In the genomic region with DNA sequence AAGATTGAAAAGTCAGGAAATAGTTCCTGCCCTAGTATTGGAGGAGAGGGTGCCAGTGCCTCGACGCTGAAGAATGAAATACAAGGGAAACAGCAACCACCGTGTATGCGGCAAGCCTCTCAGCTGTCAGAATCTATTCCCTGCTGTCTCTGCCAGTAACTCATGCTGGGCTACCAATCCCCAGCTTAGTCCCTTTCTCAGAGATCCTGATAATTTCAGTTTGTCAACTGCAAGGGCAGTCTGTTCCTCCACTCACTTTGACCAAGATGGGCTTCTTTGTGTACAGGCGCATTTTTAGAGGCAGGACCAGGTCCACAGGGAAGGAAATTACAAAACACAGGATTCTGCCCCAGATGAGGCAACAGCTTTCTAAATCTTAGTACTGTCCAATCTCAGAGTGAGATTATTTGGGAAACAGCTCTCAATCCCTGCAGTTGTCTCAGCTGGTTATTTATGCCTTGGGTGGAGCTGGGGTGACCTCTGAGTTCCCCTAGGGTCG, we compare ENCODE assay signal across 9 cellular contexts. TPM values are rescaled to one million over a fixed set of nuclear protein-coding genes. Genes with fewer than 3 reads are reported as not detected.
DNase-seq lines count a peak whose midpoint lies in the region; ATAC-seq and TF ChIP-seq lines count a peak whose summit lies in the region.
"Had no signal": no experiment of that assay in that cellular context is flagged by ENCODE, and none has a peak within 500 bp of the region (broad histone marks: within the 10 kb centered on the region; RNA-seq: fewer than 3 reads in every experiment).

No MANE protein-coding gene starts in this region.

- H2AFZ ChIP-seq in IMR-90 (replicated peaks; ENCODE audit: low read length, poor library complexity), result no peak overlapping the region

- H3K4ac ChIP-seq in IMR-90 (ENCODE audit: low read depth, low read length), result peak overlapping the region; percentile 62

- peak overlapping the region; percentile 27; the same call in 1 of the 2 replicates for H2BK120ac ChIP-seq in IMR-90 (ENCODE audit: low read depth, low read length)

- TF ChIP-seq RAD21 in IMR-90 (IDR thresholded peaks at IDR 0.05; ENCODE audit: low read length), result no peak

- H2BK5ac ChIP-seq in IMR-90 (ENCODE audit: low read depth, low read length, poor library complexity, severe bottlenecking), result peak overlapping the region; percentile 25

- H3K27me3 ChIP-seq in BJ (ENCODE audit: control insufficient read depth, insufficient read depth, low read length), result no peaks in the 10 kb centered on the region
- no peaks in the 10 kb centered on the region for H3K27me3 ChIP-seq in IMR-90 (ENCODE audit: control insufficient read depth, insufficient read depth, low read length)
- H3K27me3 ChIP-seq: testis had no signal

- H3K36me3 Mint-ChIP-seq in naive B cell, result no peaks in the 10 kb centered on the region

- H2BK15ac ChIP-seq in IMR-90 (ENCODE audit: low read depth, low read length), result peak overlapping the region; percentile 65; the same call in 1 of the 3 replicates

- H3K79me1 ChIP-seq in IMR-90 (ENCODE audit: low read depth in 1 of 2, low read length in 2 of 2), result peaks cover 30 to 78% of the 10 kb centered on the region in 2 experiments

- peak overlapping the region in 4 of 6 donors; percentile 21 to 67 (median 56) for H3K27ac Mint-ChIP-seq in naive B cell

- intact Hi-C loops in IMR-90 (cut with micrococcal nuclease), result no loop called here

- H4K8ac ChIP-seq in IMR-90 (ENCODE audit: low read depth in 2 of 2, low read length in 2 of 2), result peak overlapping the region; percentile 8 to 86; a peak in 2 of 4 replicates

- peak overlapping the region; percentile 89 for H2AK5ac ChIP-seq in IMR-90 (ENCODE audit: low read depth, low read length)

- no peak for TF ChIP-seq POLR2A in IMR-90 (IDR thresholded peaks at IDR 0.05; ENCODE audit: low read depth, low read length)

- H3K56ac ChIP-seq in IMR-90 (ENCODE audit: extremely low read depth, insufficient read depth, low read length), result no peak overlapping the region

- no peaks in the 10 kb centered on the region for H3K9me3 ChIP-seq in IMR-90 (ENCODE audit: control insufficient read depth, insufficient read depth, low read length)
- H3K9me3 ChIP-seq: testis had no signal

- CTCF ChIA-PET in BJ (lab: Yijun Ruan, JAX) (interaction anchor here (1.1 to 2.7 kb wide), 5 partner anchors 9 to 329 kb away, joined by 3 to 12 read pairs (median 6); a partner anchor contains a TSS), IMR-90 (lab: Yijun Ruan, JAX) (interaction anchor here (1.2 kb wide), 1 partner anchor 29 kb away, joined by 3 read pairs; a partner anchor contains a TSS)

- BruUV-seq in IMR-90 (replicated peaks; lab: Mats Ljungman, UMichigan), result no TSS peak

- peak overlapping the region; percentile 0; the same call in 1 of the 2 replicates for H4K5ac ChIP-seq in IMR-90 (ENCODE audit: low read depth, low read length)

- dilution Hi-C loops in IMR-90 (cut with HindIII; ENCODE audit: low sequenced_read_pairs, unreplicated experiment), result no loop called here

- H3K9me3 Mint-ChIP-seq in naive B cell, result no peaks in the 10 kb centered on the region

- in situ Hi-C loops in IMR-90 (cut with MboI; ENCODE audit: low sequenced_read_pairs), result no loop called here

- no peak overlapping the region for H3K18ac ChIP-seq in IMR-90 (ENCODE audit: low read depth, low read length)

- peak overlapping the region; percentile 4; the same call in 1 of the 2 replicates for H3K9ac ChIP-seq in IMR-90 (ENCODE audit: low read depth, low read length)

- no peak overlapping the region for H2AK9ac ChIP-seq in IMR-90 (replicated peaks; ENCODE audit: low read depth, low read length, poor library complexity)

- 100% methylated on average over 1 of the region's 6 CpGs; no CpG with 5 or more reads in 1 of the 2 experiments for WGBS in IMR-90 (ENCODE audit: extremely low coverage in 2 of 2, insufficient read length in 1 of 2), 2 experiments

- H4K20me1 ChIP-seq in IMR-90 (ENCODE audit: insufficient read depth, low read length), result peaks cover 34% of the 10 kb centered on the region; the same call in 1 of the 2 replicates

- TF ChIP-seq CTCF in BJ (IDR thresholded peaks at IDR 0.05; ENCODE audit: insufficient read depth, low read depth, low read length), result no peak
- no peak for TF ChIP-seq CTCF in IMR-90 (conservative IDR thresholded peaks at IDR 0.05; ENCODE audit: low read depth, low read length)

- DNase-seq in BJ (ENCODE audit: low read depth) (no peak), IMR-90 (no peak), caudate nucleus (lab: John Stamatoyannopoulos, UW) (peak in 1 of 61 donors; percentile 12), naive B cell (no peak), retina (no peak), cerebellar cortex (ENCODE audit: low spot score) (no peak)
- DNase-seq: testis had no signal

- no peak for ATAC-seq in IMR-90 (ENCODE audit: low read depth)
- ATAC-seq in naive B cell (ENCODE audit: low read depth in 2 of 2), result no peak
- ATAC-seq in GM19324 (IDR thresholded peaks at IDR 0.05; ENCODE audit: low FRiP score, unreplicated experiment), result no peak
- ATAC-seq in HG03460 (IDR thresholded peaks at IDR 0.05; ENCODE audit: unreplicated experiment), result no peak

- peak overlapping the region; percentile 40 for H3K23ac ChIP-seq in IMR-90 (ENCODE audit: low read depth, low read length)

- POLR2A ChIA-PET in BJ (lab: Charles Lee), result interaction anchor here (0.7 kb wide), 1 partner anchor 329 kb away, joined by 3 read pairs; no protein-coding TSS in a partner anchor
- POLR2A ChIA-PET in IMR-90 (lab: Charles Lee; ENCODE audit: unreplicated experiment), result no interaction called here

- H3K4me1 ChIP-seq in IMR-90 (ENCODE audit: control insufficient read depth, insufficient read depth, low read length), result peaks cover 8% of the 10 kb centered on the region; the same call in 1 of the 2 replicates

- peak overlapping the region; percentile 88 for H3K14ac ChIP-seq in IMR-90 (replicated peaks; ENCODE audit: low read depth, low read length)

- H4K91ac ChIP-seq in IMR-90 (ENCODE audit: insufficient read depth, low read depth, low read length), result no peak overlapping the region

- H3K9me1 ChIP-seq in IMR-90 (ENCODE audit: insufficient read depth, low read length), result 0 out of 2 replicates have a peak, but pooled peaks cover 8% of the 10 kb centered on the region

- peak overlapping the region in 7 of 8 donors; percentile 6 to 99 (median 51) for H3K4me3 Mint-ChIP-seq in naive B cell

- H3K36me3 ChIP-seq in BJ (ENCODE audit: control insufficient read depth, insufficient read depth, low read length) (peaks cover 6% of the 10 kb centered on the region; the same call in 1 of the 2 replicates), IMR-90 (ENCODE audit: control insufficient read depth, insufficient read depth, low read length) (peaks cover 7% of the 10 kb centered on the region)

- H3K4me3 ChIP-seq in BJ (ENCODE audit: low read depth, low read length), result peak overlapping the region; percentile 51
- peak overlapping the region; percentile 58 for H3K4me3 ChIP-seq in IMR-90 (ENCODE audit: insufficient read depth, low read depth, low read length)

- H3K27me3 Mint-ChIP-seq in naive B cell, result no peaks in the 10 kb centered on the region

- H3K27ac ChIP-seq in IMR-90 (ENCODE audit: insufficient read depth, low read length), result peak overlapping the region; percentile 31; the same call in 1 of the 2 replicates
- peak overlapping the region; percentile 36 for H3K27ac ChIP-seq in caudate nucleus (ENCODE audit: low read depth, low read length)

- peak overlapping the region; percentile 11; the same call in 1 of the 2 replicates for H2BK20ac ChIP-seq in IMR-90 (ENCODE audit: low read depth, low read length)

- peaks cover 12 to 21% (median 15%) of the 10 kb centered on the region in 3 donors for H3K4me1 Mint-ChIP-seq in naive B cell

- peak overlapping the region; percentile 52 for H3K4me2 ChIP-seq in IMR-90 (ENCODE audit: low read depth, low read length)

TF ChIP-seq in IMR-90, 13 proteins besides CTCF, POLR2A, EP300 and RAD21:
- TF ChIP-seq MXI1 (IDR thresholded peaks at IDR 0.05; ENCODE audit: borderline replicate concordance, low read depth, low read length), result 0 out of 2 replicates have a peak, but pooled peaks have one; percentile 12
- no peak for TF ChIP-seq CEBPB (IDR thresholded peaks at IDR 0.05; ENCODE audit: low read depth, low read length)

RNA-seq across cellular contexts. Expression of a gene that starts 1.3 kb away (rescaled TPM):
- polyA plus RNA-seq in BJ (2011; rRNA removed) (706 and 731 TPM in 2 replicates), IMR-90 (2012; rRNA removed) (266 and 304 TPM in 2 replicates), naive B cell (ENCODE audit: low read depth in 6 of 6) (1 to 10 TPM; 1.3 to 5.7 (median 3.2) TPM)
- polyA minus RNA-seq in BJ (2011; rRNA and poly(A)+ RNA removed), result 123 and 176 TPM in 2 replicates
- total RNA-seq in IMR-90 (2012; rRNA removed), result 404 and 426 TPM in 2 replicates
- 178 and 231 TPM in 2 replicates for polyA plus RNA-seq in IMR-90 (2012; cell fraction: cytosol; rRNA removed)
- 57.1 and 94.2 TPM in 2 replicates for polyA plus RNA-seq in IMR-90 (2012; cell fraction: nucleus; rRNA removed; ENCODE audit: low replicate concordance)

RNA-seq across cellular contexts. Expression of a gene that starts 29.7 kb away (rescaled TPM):
- polyA plus RNA-seq in BJ (2011; rRNA removed) (64.3 and 73.1 TPM in 2 replicates), IMR-90 (2012; rRNA removed) (58.1 and 63.2 TPM in 2 replicates), naive B cell (ENCODE audit: low read depth in 6 of 6) (10 to 100 TPM; 11.4 to 50.7 (median 45.0) TPM)
- 57.7 and 81.8 TPM in 2 replicates for polyA minus RNA-seq in BJ (2011; rRNA and poly(A)+ RNA removed)
- 36.4 and 47.0 TPM in 2 replicates for total RNA-seq in IMR-90 (2012; rRNA removed)
- 57.9 and 67.8 TPM in 2 replicates for polyA plus RNA-seq in IMR-90 (2012; cell fraction: cytosol; rRNA removed)
- polyA plus RNA-seq in IMR-90 (2012; cell fraction: nucleus; rRNA removed; ENCODE audit: low replicate concordance), result 25.7 and 35.4 TPM in 2 replicates

RNA-seq across cellular contexts. Expression of a gene that starts 37.1 kb away (rescaled TPM):
- 9.4 and 16.8 TPM in 2 replicates for polyA plus RNA-seq in BJ (2011; rRNA removed)
- polyA minus RNA-seq in BJ (2011; rRNA and poly(A)+ RNA removed), result 15.1 and 29.8 TPM in 2 replicates
- total RNA-seq in IMR-90 (2012; rRNA removed), result 12.7 and 14.4 TPM in 2 replicates
- polyA plus RNA-seq in IMR-90 (2012; rRNA removed), result 11.8 and 13.7 TPM in 2 replicates
- 6.5 and 8.4 TPM in 2 replicates for polyA plus RNA-seq in IMR-90 (2012; cell fraction: cytosol; rRNA removed)
- 32.2 and 32.7 TPM in 2 replicates for polyA plus RNA-seq in IMR-90 (2012; cell fraction: nucleus; rRNA removed; ENCODE audit: low replicate concordance)
- polyA plus RNA-seq in naive B cell (ENCODE audit: low read depth in 6 of 6), result 10 to 100 TPM; 26.3 to 59.7 (median 39.3) TPM

Comparison
In these comparisons a context has a peak if more than half of its experiments do, and no peak if none do; other contexts are left out.
1. RNA of a gene that starts 1.3 kb away (polyA plus RNA-seq): 706 to 731 TPM in BJ and 57.1 to 304 TPM in IMR-90; 1.3 to 5.7 TPM in naive B cell; every median in the first group is over 4 times any median in the second.